Comparison of ENCODE assay signal across 10 cellular contexts in genomic region chr21:41564871-41565281, GRCh38. TPM values are rescaled to one million over a fixed set of nuclear protein-coding genes. Genes with fewer than 3 reads are reported as not detected.
DNase-seq lines count a peak whose midpoint lies in the region; FAIRE-seq and TF ChIP-seq lines count a peak whose summit lies in the region.
"Had no signal": no experiment of that assay in that cellular context is flagged by ENCODE, and none has a peak within 500 bp of the region (broad histone marks: within the 10 kb centered on the region; RNA-seq: fewer than 3 reads in every experiment).

No MANE protein-coding gene starts in this region.

- H3K4me3 ChIP-seq in fibroblast of the aortic adventitia (ENCODE audit: low read depth, low read length) (no peak overlapping the region), stomach (no peak overlapping the region)

- H3K4me1 Mint-ChIP-seq in activated CD4-positive, alpha-beta memory T cell treated with anti-CD3 and anti-CD28 coated beads for 36 hours (ENCODE audit: low read depth), result peaks cover 9% of the 10 kb centered on the region

- H3K27me3 ChIP-seq in stomach, result peaks cover 0 to 11% (median 0%) of the 10 kb centered on the region in 3 donors

- H3K27ac ChIP-seq in stomach, result peak overlapping the region; percentile 14 to 81 (median 55)

- no peak for FAIRE-seq in D721Med (lab: Jason Lieb, UNC)
- FAIRE-seq: kidney had no signal

- H3K36me3 Mint-ChIP-seq in activated CD4-positive, alpha-beta memory T cell treated with anti-CD3 and anti-CD28 coated beads for 36 hours, result no peaks in the 10 kb centered on the region

- 18 to 27% (median 21%) methylated on average over 10 of the region's 10 CpGs for WGBS in stomach, 5 donors

- no peaks in the 10 kb centered on the region for H3K9me3 ChIP-seq in stomach

- no peaks in the 10 kb centered on the region for H3K9me3 Mint-ChIP-seq in activated CD4-positive, alpha-beta memory T cell treated with anti-CD3 and anti-CD28 coated beads for 36 hours

- no peak for TF ChIP-seq EP300 in stomach (IDR thresholded peaks at IDR 0.05)

- no peak overlapping the region for H3K27ac Mint-ChIP-seq in activated CD4-positive, alpha-beta memory T cell treated with anti-CD3 and anti-CD28 coated beads for 36 hours

- peak; percentile 3 for DNase-seq in activated T-cell treated with anti-CD3 and anti-CD28 coated beads for 48 hours (ENCODE audit: low read depth)
- DNase-seq in activated T-cell treated with anti-CD3 and anti-CD28 coated beads, Interleukin-2, amount 50 U/mL, for 1 hour, result no peak
- DNase-seq in activated CD4-positive, alpha-beta memory T cell treated with anti-CD3 and anti-CD28 coated beads for 36 hours, result peak; percentile 48
- DNase-seq in fibroblast of the aortic adventitia (ENCODE audit: low read depth), result peak; percentile 4
- peak; percentile 58 for DNase-seq in stomach
- no peak for DNase-seq in DMS79 treated with DMSO at 0.1 percent for 48 hours (lab: John Stamatoyannopoulos, UW)
- DNase-seq in NCI-H1105 treated with DMSO at 0.1 percent for 48 hours (lab: John Stamatoyannopoulos, UW), result no peak
- no peak for DNase-seq in D721Med (ENCODE audit: insufficient read length, low spot score)
- DNase-seq: kidney had no signal

- CTCF ChIA-PET in activated CD4-positive, alpha-beta memory T cell treated with anti-CD3 and anti-CD28 coated beads for 36 hours (lab: Charles Lee), result no interaction called here

- intact Hi-C loops in activated CD4-positive, alpha-beta memory T cell treated with anti-CD3 and anti-CD28 coated beads for 36 hours (cut with micrococcal nuclease), result loop anchor here (10.0 kb wide), 1 partner anchor 200 kb away; the partner anchor contains the start of gene MX2
- intact Hi-C loops in stomach (cut with DNase I; ENCODE audit: low total_unique reads), result no loop called here

- peaks cover 32% of the 10 kb centered on the region for H3K27me3 Mint-ChIP-seq in activated CD4-positive, alpha-beta memory T cell treated with anti-CD3 and anti-CD28 coated beads for 36 hours

- peaks cover 6 to 33% (median 23%) of the 10 kb centered on the region in 4 donors for H3K4me1 ChIP-seq in stomach

- POLR2A ChIA-PET in activated CD4-positive, alpha-beta memory T cell treated with anti-CD3 and anti-CD28 coated beads for 36 hours (lab: Charles Lee), result no interaction called here

- H3K4me3 Mint-ChIP-seq in activated CD4-positive, alpha-beta memory T cell treated with anti-CD3 and anti-CD28 coated beads for 36 hours, result no peak overlapping the region

- TF ChIP-seq POLR2A in stomach (IDR thresholded peaks at IDR 0.05), result no peak

- no peaks in the 10 kb centered on the region for H3K36me3 ChIP-seq in stomach

- TF ChIP-seq CTCF in fibroblast of the aortic adventitia (IDR thresholded peaks at IDR 0.05; ENCODE audit: insufficient read depth, low read length), result no peak
- TF ChIP-seq CTCF in stomach (IDR thresholded peaks at IDR 0.05), result no peak
- TF ChIP-seq CTCF in D721Med (IDR thresholded peaks at IDR 0.05; ENCODE audit: insufficient read depth, missing control alignments), result no peak

RNA-seq across cellular contexts. Expression of gene TMPRSS2, which starts 56.9 kb away (rescaled TPM):
- total RNA-seq in activated CD4-positive, alpha-beta memory T cell treated with anti-CD3 and anti-CD28 coated beads for 36 hours, result not detected
- not detected in 2 replicates for total RNA-seq in fibroblast of the aortic adventitia (ENCODE audit: low replicate concordance)
- total RNA-seq in stomach, result 100 to 1,000 TPM; 102 to 554 (median 195) TPM
- 100 to 1,000 TPM in 1 of 3 donors, 10 to 100 TPM in 2; 58.2 to 106 (median 59.2) TPM for polyA plus RNA-seq in stomach
- polyA plus RNA-seq: AG04450 had no signal

Comparison
In these comparisons a context has a peak if more than half of its experiments do, and no peak if none do; other contexts are left out.
1. DNase-seq: peak in activated T-cell treated with anti-CD3 and anti-CD28 coated beads for 48 hours (single experiment), activated CD4-positive, alpha-beta memory T cell treated with anti-CD3 and anti-CD28 coated beads for 36 hours (single experiment), fibroblast of the aortic adventitia (single experiment) and stomach (single experiment); none in activated T-cell treated with anti-CD3 and anti-CD28 coated beads, Interleukin-2, amount 50 U/mL, for 1 hour (single experiment), DMS79 treated with DMSO at 0.1 percent for 48 hours (single experiment), NCI-H1105 treated with DMSO at 0.1 percent for 48 hours (single experiment) and D721Med (single experiment).
2. RNA of gene TMPRSS2, which starts 56.9 kb away (total RNA-seq): 102 to 554 TPM in stomach; not detected in activated CD4-positive, alpha-beta memory T cell treated with anti-CD3 and anti-CD28 coated beads for 36 hours and not detected in fibroblast of the aortic adventitia; every median in the first group is over 10 times any median in the second.